In genomic region chrX:21798677-21799219, GRCh38 we compare ENCODE assay signal across 9 cellular contexts. TPM values are rescaled to one million over a fixed set of nuclear protein-coding genes. Genes with fewer than 3 reads are reported as not detected.
DNase-seq lines count a peak whose midpoint lies in the region; ATAC-seq and TF ChIP-seq lines count a peak whose summit lies in the region.
"Had no signal": no experiment of that assay in that cellular context is flagged by ENCODE, and none has a peak within 500 bp of the region (broad histone marks: within the 10 kb centered on the region; RNA-seq: fewer than 3 reads in every experiment).

No MANE protein-coding gene starts in this region.

- no peaks in the 10 kb centered on the region for H3K9me3 Mint-ChIP-seq in type B pancreatic cell
- no peaks in the 10 kb centered on the region for H3K9me3 Mint-ChIP-seq in activated naive CD4-positive, alpha-beta T cell treated with anti-CD3 and anti-CD28 coated beads, Interleukin-2, amount 50 U/mL, for 72 hours

- no peak overlapping the region for H3K4me3 ChIP-seq in fibroblast of the aortic adventitia (ENCODE audit: low read depth, low read length)

- peaks cover 7% of the 10 kb centered on the region for H3K4me1 Mint-ChIP-seq in type B pancreatic cell (ENCODE audit: unreplicated experiment)

- peak overlapping the region; percentile 33 for H3K27ac Mint-ChIP-seq in type B pancreatic cell
- no peak overlapping the region for H3K27ac Mint-ChIP-seq in activated naive CD4-positive, alpha-beta T cell treated with anti-CD3 and anti-CD28 coated beads, Interleukin-2, amount 50 U/mL, for 72 hours
- H3K27ac Mint-ChIP-seq: activated CD8-positive, alpha-beta T cell treated with anti-CD3 and anti-CD28 coated beads for 36 hours had no signal

- TF ChIP-seq POLR2A in erythroblast (IDR thresholded peaks at IDR 0.05; ENCODE audit: low read length): no peak

- TF ChIP-seq CTCF in fibroblast of the aortic adventitia (IDR thresholded peaks at IDR 0.05; ENCODE audit: insufficient read depth, low read length): no peak
- TF ChIP-seq CTCF in type B pancreatic cell (conservative IDR thresholded peaks at IDR 0.05): no peak

- H3K27me3 Mint-ChIP-seq in type B pancreatic cell: no peaks in the 10 kb centered on the region
- H3K27me3 Mint-ChIP-seq: activated CD8-positive, alpha-beta T cell treated with anti-CD3 and anti-CD28 coated beads for 36 hours had no signal

- H3K36me3 Mint-ChIP-seq in type B pancreatic cell: no peaks in the 10 kb centered on the region
- no peaks in the 10 kb centered on the region for H3K36me3 Mint-ChIP-seq in activated naive CD4-positive, alpha-beta T cell treated with anti-CD3 and anti-CD28 coated beads, Interleukin-2, amount 50 U/mL, for 72 hours

- no peak overlapping the region for H3K4me3 Mint-ChIP-seq in type B pancreatic cell
- H3K4me3 Mint-ChIP-seq: activated CD8-positive, alpha-beta T cell treated with anti-CD3 and anti-CD28 coated beads for 36 hours had no signal

- DNase-seq in DMS153 (lab: John Stamatoyannopoulos, UW) (peak; percentile 28), DMS153 treated with DMSO at 0.1 percent for 48 hours (lab: John Stamatoyannopoulos, UW; ENCODE audit: unreplicated experiment) (no peak), NCI-H226 (peak; percentile 90), fibroblast of the aortic adventitia (ENCODE audit: low read depth) (peak; percentile 45), type B pancreatic cell (ENCODE audit: extremely low spot score, unreplicated experiment) (no peak), T-helper 1 cell (no peak), erythroblast (lab: John Stamatoyannopoulos, UW) (no peak)
- no peak for DNase-seq in activated naive CD4-positive, alpha-beta T cell treated with anti-CD3 and anti-CD28 coated beads, Interleukin-2, amount 50 U/mL, for 72 hours (ENCODE audit: low spot score in 2 of 2)
- DNase-seq: activated CD8-positive, alpha-beta T cell treated with anti-CD3 and anti-CD28 coated beads for 36 hours had no signal

- no peak for ATAC-seq in activated naive CD4-positive, alpha-beta T cell treated with anti-CD3 and anti-CD28 coated beads, Interleukin-2, amount 50 U/mL, for 72 hours
- ATAC-seq: activated CD8-positive, alpha-beta T cell treated with anti-CD3 and anti-CD28 coated beads for 36 hours had no signal

RNA-seq across cellular contexts. Expression of gene MBTPS2, which starts 40.7 kb away (rescaled TPM):
- 4.6 and 12.9 TPM in 2 replicates for total RNA-seq in fibroblast of the aortic adventitia (ENCODE audit: low replicate concordance)
- 19.8 and 21.8 TPM in 2 replicates for total RNA-seq in type B pancreatic cell (ENCODE audit: low replicate concordance)
- 1 to 10 TPM; 1.4 to 5.4 TPM for total RNA-seq in activated naive CD4-positive, alpha-beta T cell treated with anti-CD3 and anti-CD28 coated beads, Interleukin-2, amount 50 U/mL, for 72 hours

RNA-seq across cellular contexts. Expression of gene SMPX, which starts 40.8 kb away (rescaled TPM):
- total RNA-seq in fibroblast of the aortic adventitia (ENCODE audit: low replicate concordance) (not detected in 2 replicates), type B pancreatic cell (ENCODE audit: low replicate concordance) (0.95 and 2.8 TPM in 2 replicates)
- total RNA-seq in activated naive CD4-positive, alpha-beta T cell treated with anti-CD3 and anti-CD28 coated beads, Interleukin-2, amount 50 U/mL, for 72 hours: not detected
- total RNA-seq: activated CD8-positive, alpha-beta T cell treated with anti-CD3 and anti-CD28 coated beads for 36 hours had no signal

RNA-seq across cellular contexts. Expression of gene YY2, which starts 57.0 kb away (rescaled TPM):
- total RNA-seq in fibroblast of the aortic adventitia (ENCODE audit: low replicate concordance): 0.16 and 2.4 TPM in 2 replicates
- total RNA-seq in type B pancreatic cell (ENCODE audit: low replicate concordance): 2.7 and 3.1 TPM in 2 replicates
- under 1 TPM; 0.32 to 0.54 TPM for total RNA-seq in activated naive CD4-positive, alpha-beta T cell treated with anti-CD3 and anti-CD28 coated beads, Interleukin-2, amount 50 U/mL, for 72 hours

Comparison
In these comparisons a context has a peak if more than half of its experiments do, and no peak if none do; other contexts are left out.
1. DNase-seq: peak in DMS153 (single experiment), NCI-H226 (single experiment) and fibroblast of the aortic adventitia (single experiment); none in DMS153 treated with DMSO at 0.1 percent for 48 hours (single experiment), type B pancreatic cell (single experiment), activated naive CD4-positive, alpha-beta T cell treated with anti-CD3 and anti-CD28 coated beads, Interleukin-2, amount 50 U/mL, for 72 hours (0 of 2), T-helper 1 cell (0 of 5) and erythroblast (0 of 2).